ENCODE assay signal across 8 cellular contexts in genomic region chr11:13487661-13488030, GRCh38. TPM values are rescaled to one million over a fixed set of nuclear protein-coding genes. Genes with fewer than 3 reads are reported as not detected.
DNase-seq lines count a peak whose midpoint lies in the region; ATAC-seq and TF ChIP-seq lines count a peak whose summit lies in the region.

No MANE protein-coding gene starts in this region.

- H3F3A ChIP-seq in SK-N-SH (replicated peaks; ENCODE audit: insufficient read depth), result no peaks in the 10 kb centered on the region
- H3F3A ChIP-seq in PC-9 (ENCODE audit: insufficient read depth, low read depth), result no peaks in the 10 kb centered on the region

- BruUV-seq in PC-9 (replicated peaks; lab: Mats Ljungman, UMichigan), result no TSS peak

- H3K9me2 ChIP-seq in SK-N-SH (no peaks in the 10 kb centered on the region), PC-9 (ENCODE audit: insufficient read depth) (no peaks in the 10 kb centered on the region)

- H4K20me1 ChIP-seq in SK-N-SH (ENCODE audit: insufficient read depth) (no peaks in the 10 kb centered on the region), PC-9 (ENCODE audit: insufficient read depth) (no peaks in the 10 kb centered on the region)

- H3K27me3 ChIP-seq in SK-N-SH (ENCODE audit: insufficient read depth), result no peaks in the 10 kb centered on the region
- no peaks in the 10 kb centered on the region for H3K27me3 ChIP-seq in PC-9 (ENCODE audit: insufficient read depth, low read depth)
- H3K27me3 ChIP-seq in foreskin keratinocyte, result peaks cover 22% of the 10 kb centered on the region
- no peaks in the 10 kb centered on the region for H3K27me3 ChIP-seq in thymus (ENCODE audit: control insufficient read depth, insufficient read depth)

- H3K9me3 ChIP-seq in SK-N-SH (peaks cover 4% of the 10 kb centered on the region; the same call in 1 of the 2 replicates), PC-9 (ENCODE audit: insufficient read depth, low read depth) (no peaks in the 10 kb centered on the region), thymus (ENCODE audit: control insufficient read depth) (no peaks in the 10 kb centered on the region)

- POLR2A ChIA-PET in SK-N-SH (lab: Yijun Ruan, JAX) (no interaction called here), PC-9 (lab: Charles Lee; ENCODE audit: unreplicated experiment) (no interaction called here)

- no peak for TF ChIP-seq RAD21 in SK-N-SH (IDR thresholded peaks at IDR 0.05; ENCODE audit: low read length)

- H3K36me3 ChIP-seq in SK-N-SH (replicated peaks in 1 of 2; ENCODE audit: control insufficient read depth in 1 of 2, insufficient read depth in 2 of 2, low read length in 1 of 2), result no peaks in the 10 kb centered on the region
- H3K36me3 ChIP-seq in PC-9 (ENCODE audit: low read depth), result no peaks in the 10 kb centered on the region
- H3K36me3 ChIP-seq in thymus (ENCODE audit: control insufficient read depth, insufficient read depth), result no peaks in the 10 kb centered on the region

- 55% methylated on average over 5 of the region's 5 CpGs for WGBS in SK-N-SH (ENCODE audit: low lambda C conversion rate)
- 48% methylated on average over 5 of the region's 5 CpGs for WGBS in thymus

- H3K4me3 ChIP-seq in SK-N-SH (ENCODE audit: low read depth in 2 of 2, low read length in 1 of 2) (no peak overlapping the region), PC-9 (no peak overlapping the region), thymus (ENCODE audit: low read length) (peak overlapping the region; percentile 42)

- intact Hi-C loops in PC-9 (cut with micrococcal nuclease; ENCODE audit: unreplicated experiment), result no loop called here

- ATAC-seq in SK-N-SH treated with all-trans-retinoic acid at 6 μM for 48 hours, result 0 out of 3 replicates have a peak, but pooled peaks have one; percentile 38
- ATAC-seq in HG02759 (IDR thresholded peaks at IDR 0.05; ENCODE audit: unreplicated experiment), result peak; percentile 53
- ATAC-seq in foreskin keratinocyte, result peak; percentile 53

- no peak overlapping the region for H3K4me2 ChIP-seq in SK-N-SH
- H3K4me2 ChIP-seq in PC-9, result no peak overlapping the region

- no peak overlapping the region for H3K9ac ChIP-seq in SK-N-SH

- TF ChIP-seq EP300 in SK-N-SH (IDR thresholded peaks at IDR 0.05; ENCODE audit: borderline replicate concordance in 1 of 2, low read depth in 1 of 2, low read length in 1 of 2), result no peak

- H3K79me2 ChIP-seq in SK-N-SH (ENCODE audit: insufficient read depth) (no peaks in the 10 kb centered on the region), PC-9 (ENCODE audit: low read depth) (no peaks in the 10 kb centered on the region)

- CTCF ChIA-PET in SK-N-SH (lab: Yijun Ruan, JAX) (interaction anchor here (1.0 to 2.4 kb wide), 3 partner anchors 9 to 23 kb away, joined by 4 to 13 read pairs (median 4); no protein-coding TSS in a partner anchor), PC-9 (lab: Charles Lee) (no interaction called here)

- H3K4me1 ChIP-seq in SK-N-SH (ENCODE audit: control insufficient read depth in 1 of 2, insufficient read depth in 2 of 2, low read depth in 1 of 2, low read length in 1 of 2), result no peaks in the 10 kb centered on the region; a peak in 1 of 4 replicates
- H3K4me1 ChIP-seq in PC-9 (replicated peaks; ENCODE audit: insufficient read depth), result no peaks in the 10 kb centered on the region
- no peaks in the 10 kb centered on the region for H3K4me1 ChIP-seq in foreskin keratinocyte
- H3K4me1 ChIP-seq in thymus (ENCODE audit: control insufficient read depth, insufficient read depth, low read length), result no peaks in the 10 kb centered on the region

- TF ChIP-seq CTCF in SK-N-SH (IDR thresholded peaks at IDR 0.05) (no peak; the same call in 1 of the 2 replicates), PC-9 (conservative IDR thresholded peaks at IDR 0.05) (peak; percentile 30; the same call in 1 of the 2 replicates), foreskin keratinocyte (conservative IDR thresholded peaks at IDR 0.05) (peak; percentile 34)

- no peak for DNase-seq in SK-N-SH
- no peak for DNase-seq in PC-9
- DNase-seq in foreskin keratinocyte, result peak in 1 of 2 donors; percentile 18
- DNase-seq in amygdala (lab: John Stamatoyannopoulos, UW), result no peak
- no peak for DNase-seq in SHP77 (lab: John Stamatoyannopoulos, UW)

- H3K27ac ChIP-seq in SK-N-SH (ENCODE audit: low read depth in 2 of 2, low read length in 1 of 2) (no peak overlapping the region), PC-9 (no peak overlapping the region), foreskin keratinocyte (no peak overlapping the region), thymus (ENCODE audit: low read depth) (no peak overlapping the region)

- H2AFZ ChIP-seq in SK-N-SH (ENCODE audit: low read depth) (no peak overlapping the region), PC-9 (no peak overlapping the region)

TF ChIP-seq in SK-N-SH treated with all-trans-retinoic acid at 6 μM for 48 hours, 23 proteins besides CTCF, POLR2A, EP300 and RAD21:
- TF ChIP-seq TSHZ2 (CRISPR knock-in tag; IDR thresholded peaks at IDR 0.05), result no peak
- no peak for TF ChIP-seq ZC3H10 (CRISPR knock-in tag; IDR thresholded peaks at IDR 0.05)
- no peak for TF ChIP-seq ISL1 (CRISPR knock-in tag; IDR thresholded peaks at IDR 0.05)
TF ChIP-seq in SK-N-SH treated with all-trans-retinoic acid at 6 μM for 48 hours: peak in this region for 0.

TF ChIP-seq in SK-N-SH, 30 proteins besides CTCF, POLR2A, EP300 and RAD21:
- no peak for TF ChIP-seq FOXJ3 (CRISPR knock-in tag; IDR thresholded peaks at IDR 0.05)
- no peak for TF ChIP-seq ZBTB33 (IDR thresholded peaks at IDR 0.05; ENCODE audit: borderline replicate concordance, low read depth)
- no peak for TF ChIP-seq MXI1 (IDR thresholded peaks at IDR 0.05; ENCODE audit: low read depth, low read length)
- TF ChIP-seq TAF1 (IDR thresholded peaks at IDR 0.05; ENCODE audit: borderline replicate concordance, low read depth, low read length), result no peak
- TF ChIP-seq RFX5 (IDR thresholded peaks at IDR 0.05; ENCODE audit: low read length), result no peak
- TF ChIP-seq NRF1 (IDR thresholded peaks at IDR 0.05; ENCODE audit: low read depth, low read length), result no peak
- no peak for TF ChIP-seq PBX3 (IDR thresholded peaks at IDR 0.05)
- TF ChIP-seq TCF12 (IDR thresholded peaks at IDR 0.05), result no peak
- no peak for TF ChIP-seq GABPA (IDR thresholded peaks at IDR 0.05; ENCODE audit: low read depth)
- TF ChIP-seq POLR2AphosphoS5 (IDR thresholded peaks at IDR 0.05; ENCODE audit: low read depth, low read length), result no peak
- TF ChIP-seq JUND (IDR thresholded peaks at IDR 0.05), result no peak
- TF ChIP-seq SMC3 (IDR thresholded peaks at IDR 0.05; ENCODE audit: low read depth, low read length), result no peak
- no peak for TF ChIP-seq RXRA (IDR thresholded peaks at IDR 0.05; ENCODE audit: borderline replicate concordance, low read depth)

RNA-seq across cellular contexts. Expression of gene PTH, which starts 8.2 kb away (rescaled TPM):
- not detected in 2 replicates for polyA plus RNA-seq in SK-N-SH (2012; rRNA removed)
- polyA plus RNA-seq in SK-N-SH (2012; cell fraction: cytosol; rRNA removed), result not detected in 2 replicates
- not detected in 2 replicates for polyA plus RNA-seq in SK-N-SH (2012; cell fraction: nucleus; rRNA removed)
- total RNA-seq in PC-9 (2021), result not detected in 2 replicates
- total RNA-seq in foreskin keratinocyte, result not detected in 2 replicates
- not detected in 2 replicates for polyA plus RNA-seq in foreskin keratinocyte
- 1.0 TPM for polyA plus RNA-seq in thymus

RNA-seq across cellular contexts. Expression of gene BTBD10, which starts 24.6 kb away (rescaled TPM):
- polyA plus RNA-seq in SK-N-SH (2012; rRNA removed) (23.0 and 29.5 TPM in 2 replicates), foreskin keratinocyte (27.4 and 31.9 TPM in 2 replicates), thymus (23.3 TPM)
- polyA plus RNA-seq in SK-N-SH (2012; cell fraction: cytosol; rRNA removed), result 33.1 and 36.8 TPM in 2 replicates
- 16.8 and 32.1 TPM in 2 replicates for polyA plus RNA-seq in SK-N-SH (2012; cell fraction: nucleus; rRNA removed)
- total RNA-seq in PC-9 (2021) (16.5 and 22.0 TPM in 2 replicates), foreskin keratinocyte (65.3 and 66.1 TPM in 2 replicates)
